ENCODE assay signal across 31 cellular contexts in genomic region chr3:184796551-184796950, GRCh38. TPM values are rescaled to one million over a fixed set of nuclear protein-coding genes. Genes with fewer than 3 reads are reported as not detected.
DNase-seq lines count a peak whose midpoint lies in the region; ATAC-seq and TF ChIP-seq lines count a peak whose summit lies in the region.
"Had no signal": no experiment of that assay in that cellular context is flagged by ENCODE, and none has a peak within 500 bp of the region (broad histone marks: within the 10 kb centered on the region; RNA-seq: fewer than 3 reads in every experiment).

No MANE protein-coding gene starts in this region.

- H3K23ac ChIP-seq in H9 (ENCODE audit: insufficient read length, low read depth, low read length): no peak overlapping the region

- H3K4ac ChIP-seq in H9 (ENCODE audit: low read depth, low read length): no peak overlapping the region

- H3K4me3 ChIP-seq in BLaER1 treated with 17β-estradiol and CSF1 and Interleukin-3, amounts not matched to agents 10 nM and 100 nM: no peak overlapping the region
- H3K4me3 ChIP-seq: breast epithelium, colonic mucosa, SJSA1, tibial nerve had no signal

- no peak overlapping the region for H3K27ac Mint-ChIP-seq in effector memory CD8-positive, alpha-beta T cell
- H3K27ac Mint-ChIP-seq in H9: no peak overlapping the region
- H3K27ac Mint-ChIP-seq: activated naive CD4-positive, alpha-beta T cell treated with anti-CD3 and anti-CD28 coated beads, Interleukin-2, amount 50 U/mL, for 72 hours; natural killer cell; stimulated activated effector memory CD8-positive, alpha-beta T cell treated with anti-CD3 and anti-CD28 coated beads, Interleukin-12 subunit alpha, Interleukin-12 subunit beta, amount 100 ng/mL, for 72 hours had no signal

- no peak overlapping the region for H2BK15ac ChIP-seq in H9 (ENCODE audit: low read depth, low read length)

- no peak overlapping the region for H3K14ac ChIP-seq in H9 (ENCODE audit: insufficient read depth, low read length)

- peaks cover 0 to 8% (median 0%) of the 10 kb centered on the region in 11 experiments; a peak in 8 of 22 replicates for H3K9me3 ChIP-seq in BLaER1 treated with 17β-estradiol and CSF1 and Interleukin-3, amounts not matched to agents 10 nM and 100 nM (replicated peaks in 1 of 11)
- no peaks in the 10 kb centered on the region for H3K9me3 ChIP-seq in H9 (ENCODE audit: control insufficient read depth, low read depth, low read length)
- H3K9me3 ChIP-seq: breast epithelium, colonic mucosa, SJSA1, tibial nerve had no signal

- H3K4me3 Mint-ChIP-seq in effector memory CD8-positive, alpha-beta T cell: peak overlapping the region; percentile 4 to 7
- no peak overlapping the region for H3K4me3 Mint-ChIP-seq in H9
- H3K4me3 Mint-ChIP-seq: natural killer cell; stimulated activated effector memory CD8-positive, alpha-beta T cell treated with anti-CD3 and anti-CD28 coated beads, Interleukin-12 subunit alpha, Interleukin-12 subunit beta, amount 100 ng/mL, for 72 hours had no signal

- no peak overlapping the region for H2AK5ac ChIP-seq in H9 (ENCODE audit: insufficient read length, low read length)

- H4K91ac ChIP-seq in H9 (ENCODE audit: insufficient read length, low read depth, low read length): no peak overlapping the region

- no peaks in the 10 kb centered on the region for H4K20me1 ChIP-seq in BLaER1 treated with 17β-estradiol and CSF1 and Interleukin-3, amounts not matched to agents 10 nM and 100 nM
- H4K20me1 ChIP-seq in H9 (ENCODE audit: control insufficient read depth, insufficient read depth, insufficient read length): no peaks in the 10 kb centered on the region

- WGBS in H9 (ENCODE audit: extremely low coverage, insufficient read length, low lambda C conversion rate): no CpG with 5 or more reads among the region's 8 CpGs

- no peak overlapping the region for H2BK5ac ChIP-seq in H9 (ENCODE audit: insufficient read length, low read length)

- H3K79me1 ChIP-seq in H9 (ENCODE audit: insufficient read depth, low read depth, low read length, poor library complexity, severe bottlenecking): no peaks in the 10 kb centered on the region

- peak; percentile 81 for ATAC-seq in effector memory CD8-positive, alpha-beta T cell (replicated peaks)
- no peak for ATAC-seq in GM18909 (IDR thresholded peaks at IDR 0.05; ENCODE audit: poor library complexity, unreplicated experiment)
- ATAC-seq: activated naive CD4-positive, alpha-beta T cell treated with anti-CD3 and anti-CD28 coated beads, Interleukin-2, amount 50 U/mL, for 72 hours; stimulated activated effector memory CD8-positive, alpha-beta T cell treated with anti-CD3 and anti-CD28 coated beads, Interleukin-12 subunit alpha, Interleukin-12 subunit beta, amount 100 ng/mL, for 72 hours had no signal

- H3K23me2 ChIP-seq in H9 (ENCODE audit: insufficient read length, low read depth, low read length, poor library complexity, severe bottlenecking): no peaks in the 10 kb centered on the region

- no peak overlapping the region for H2AFZ ChIP-seq in H9 (ENCODE audit: low read length)

- no peak overlapping the region for H3K18ac ChIP-seq in H9 (ENCODE audit: insufficient read length, low read depth, low read length)

- peaks cover 12 to 21% of the 10 kb centered on the region in 2 donors for H3K4me1 Mint-ChIP-seq in effector memory CD8-positive, alpha-beta T cell (ENCODE audit: low read depth in 2 of 2)
- H3K4me1 Mint-ChIP-seq in H9: peaks cover 2 to 12% of the 10 kb centered on the region in 2 experiments

- TF ChIP-seq CTCF in H9 (conservative IDR thresholded peaks at IDR 0.05): no peak

- H3K27me3 Mint-ChIP-seq in effector memory CD8-positive, alpha-beta T cell: peaks cover 46 to 59% of the 10 kb centered on the region in 2 donors
- H3K27me3 Mint-ChIP-seq in H9 (ENCODE audit: low read depth): peaks cover 8% of the 10 kb centered on the region

- no peaks in the 10 kb centered on the region for H3K36me3 ChIP-seq in BLaER1 treated with 17β-estradiol and CSF1 and Interleukin-3, amounts not matched to agents 10 nM and 100 nM
- H3K36me3 ChIP-seq: breast epithelium, colonic mucosa, SJSA1, tibial nerve, WERI-Rb-1 had no signal

- DNase-seq in D341Med (ENCODE audit: low spot score) (peak; percentile 20), mesenteric fat pad (ENCODE audit: low spot score) (peak; percentile 24), H9 (no peak), NCI-H187 treated with DMSO at 0.1 percent for 48 hours (lab: John Stamatoyannopoulos, UW) (no peak)
- DNase-seq in effector memory CD8-positive, alpha-beta T cell: no peak
- DNase-seq: activated CD4-positive, alpha-beta T cell treated with anti-CD3 and anti-CD28 coated beads for 4 hours; activated CD8-positive, alpha-beta memory T cell treated with anti-CD3 and anti-CD28 coated beads for 24 hours; activated effector memory CD4-positive, alpha-beta T cell treated with Interleukin-2 at 50 U/mL for 16 hours; activated T-cell treated with anti-CD3 and anti-CD28 coated beads, Interleukin-2, amount 50 U/mL, for 1 hour; anterior cingulate cortex; C1 segment of cervical spinal cord; colonic mucosa; COR-L47; DMS53; effector CD4-positive, alpha-beta T cell; hypothalamus; natural killer cell; NCI-H1048; NCI-H1694; NCI-H226; NCI-H748 treated with DMSO at 0.1 percent for 48 hours; T-helper 9 cell; WERI-Rb-1 had no signal

- H2BK120ac ChIP-seq in H9 (ENCODE audit: low read depth, low read length, poor library complexity, severe bottlenecking): no peak overlapping the region

- no peaks in the 10 kb centered on the region for H3K79me2 ChIP-seq in H9 (ENCODE audit: insufficient read depth, low read length)

- peaks cover 14 to 23% (median 21%) of the 10 kb centered on the region in 10 experiments; a peak in 19 of 20 replicates for H3K4me1 ChIP-seq in BLaER1 treated with 17β-estradiol and CSF1 and Interleukin-3, amounts not matched to agents 10 nM and 100 nM
- no peaks in the 10 kb centered on the region for H3K4me1 ChIP-seq in H9 (ENCODE audit: insufficient read depth, low read length)
- H3K4me1 ChIP-seq: breast epithelium, tibial nerve had no signal

- no peak overlapping the region for H2BK20ac ChIP-seq in H9 (ENCODE audit: low read depth, low read length, poor library complexity, severe bottlenecking)

- no peak overlapping the region for H3K9ac ChIP-seq in BLaER1 treated with 17β-estradiol and CSF1 and Interleukin-3, amounts not matched to agents 10 nM and 100 nM
- no peak overlapping the region for H3K9ac ChIP-seq in H9 (ENCODE audit: extremely low read depth, insufficient read length, low read length)

- H2BK12ac ChIP-seq in H9 (ENCODE audit: insufficient read length, low read depth, low read length): no peak overlapping the region

- H3K4me2 ChIP-seq in BLaER1 treated with 17β-estradiol and CSF1 and Interleukin-3, amounts not matched to agents 10 nM and 100 nM: peak overlapping the region in 9 of 11 experiments; percentile 29 to 70 (median 59); a peak in 15 of 22 replicates
- no peak overlapping the region for H3K4me2 ChIP-seq in H9 (ENCODE audit: insufficient read depth, insufficient read length, low read length)

- H3K56ac ChIP-seq in H9 (ENCODE audit: insufficient read length, low read depth, low read length): no peak overlapping the region

- no peak overlapping the region for H4K5ac ChIP-seq in H9 (ENCODE audit: insufficient read length, low read depth, low read length)

- H3K9me3 Mint-ChIP-seq in effector memory CD8-positive, alpha-beta T cell: no peaks in the 10 kb centered on the region
- H3K9me3 Mint-ChIP-seq in H9: peaks cover 3 to 4% of the 10 kb centered on the region in 2 experiments; a peak in 3 of 5 replicates
- H3K9me3 Mint-ChIP-seq: activated naive CD4-positive, alpha-beta T cell treated with anti-CD3 and anti-CD28 coated beads, Interleukin-2, amount 50 U/mL, for 72 hours; natural killer cell; stimulated activated effector memory CD8-positive, alpha-beta T cell treated with anti-CD3 and anti-CD28 coated beads, Interleukin-12 subunit alpha, Interleukin-12 subunit beta, amount 100 ng/mL, for 72 hours had no signal

- no peaks in the 10 kb centered on the region for H3K36me3 Mint-ChIP-seq in effector memory CD8-positive, alpha-beta T cell (ENCODE audit: insufficient read depth)
- no peaks in the 10 kb centered on the region for H3K36me3 Mint-ChIP-seq in H9 (ENCODE audit: insufficient read depth in 1 of 3, low read depth in 3 of 3)
- H3K36me3 Mint-ChIP-seq: activated naive CD4-positive, alpha-beta T cell treated with anti-CD3 and anti-CD28 coated beads, Interleukin-2, amount 50 U/mL, for 72 hours; natural killer cell; stimulated activated effector memory CD8-positive, alpha-beta T cell treated with anti-CD3 and anti-CD28 coated beads, Interleukin-12 subunit alpha, Interleukin-12 subunit beta, amount 100 ng/mL, for 72 hours had no signal

- H3K27ac ChIP-seq in BLaER1 treated with 17β-estradiol and CSF1 and Interleukin-3, amounts not matched to agents 10 nM and 100 nM: no peak overlapping the region
- H3K27ac ChIP-seq in H9 (ENCODE audit: insufficient read length, low read depth, low read length): no peak overlapping the region
- H3K27ac ChIP-seq: breast epithelium, colonic mucosa, epithelial cell of prostate, SJSA1, tibial nerve, WERI-Rb-1 had no signal

- no peak overlapping the region for H3T11ph ChIP-seq in H9 (ENCODE audit: low read length)

- H3K27me3 ChIP-seq in BLaER1 treated with 17β-estradiol and CSF1 and Interleukin-3, amounts not matched to agents 10 nM and 100 nM: no peaks in the 10 kb centered on the region
- no peaks in the 10 kb centered on the region for H3K27me3 ChIP-seq in H9 (ENCODE audit: insufficient read depth, low read length)
- H3K27me3 ChIP-seq: breast epithelium, colonic mucosa, SJSA1 had no signal

- no peak overlapping the region for H4K8ac ChIP-seq in H9 (replicated peaks; ENCODE audit: insufficient read length, low read depth, low read length)

RNA-seq across cellular contexts. Expression of gene VPS8, which starts 15.4 kb away (rescaled TPM):
- total RNA-seq in mesenteric fat pad (55.0 TPM), H9 (2021) (39.7 and 42.2 TPM in 2 replicates)

Comparison
In these comparisons a context has a peak if more than half of its experiments do, and no peak if none do; other contexts are left out.
1. DNase-seq: peak in D341Med (single experiment) and mesenteric fat pad (single experiment); none in effector memory CD8-positive, alpha-beta T cell (0 of 3), H9 (single experiment) and NCI-H187 treated with DMSO at 0.1 percent for 48 hours (single experiment).
2. H3K4me3 Mint-ChIP-seq: peak in effector memory CD8-positive, alpha-beta T cell (2 of 2); none in H9 (0 of 2).